In genomic region chr16:86597880-86598606, GRCh38 we compare ENCODE assay signal across 1 cellular context.
TF ChIP-seq lines count a peak whose summit lies in the region.

No MANE protein-coding gene starts in this region.

TF ChIP-seq in SK-N-SH, 30 proteins besides CTCF, POLR2A, EP300 and RAD21 (continued from another document):
- TF ChIP-seq USF2 (IDR thresholded peaks at IDR 0.05; ENCODE audit: borderline replicate concordance, low read depth, low read length), result no peak
- TF ChIP-seq, protein P1, sequence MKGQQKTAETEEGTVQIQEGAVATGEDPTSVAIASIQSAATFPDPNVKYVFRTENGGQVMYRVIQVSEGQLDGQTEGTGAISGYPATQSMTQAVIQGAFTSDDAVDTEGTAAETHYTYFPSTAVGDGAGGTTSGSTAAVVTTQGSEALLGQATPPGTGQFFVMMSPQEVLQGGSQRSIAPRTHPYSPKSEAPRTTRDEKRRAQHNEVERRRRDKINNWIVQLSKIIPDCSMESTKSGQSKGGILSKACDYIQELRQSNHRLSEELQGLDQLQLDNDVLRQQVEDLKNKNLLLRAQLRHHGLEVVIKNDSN (IDR thresholded peaks at IDR 0.05; ENCODE audit: borderline replicate concordance, low read depth), result no peak
- no peak for TF ChIP-seq FOXM1 (IDR thresholded peaks at IDR 0.05; ENCODE audit: low read depth)
- TF ChIP-seq ELF1 (IDR thresholded peaks at IDR 0.05), result no peak
